In genomic region chr18:64566461-64566860, GRCh38 we compare ENCODE assay signal across 21 cellular contexts.
"Had no signal": no experiment of that assay in that cellular context is flagged by ENCODE, and none has a peak within 500 bp of the region (broad histone marks: within the 10 kb centered on the region; RNA-seq: fewer than 3 reads in every experiment).

No MANE protein-coding gene starts in this region.

- ATAC-seq: esophagus mucosa; gastrocnemius medialis; left cardiac atrium; left lung; mucosa of descending colon; natural killer cell treated with Interleukin-12 subunit alpha and Interleukin-12 subunit beta and Interleukin-15 and Interleukin-18, amount 100 ng/mL, for 72 hours; right lobe of liver; stimulated activated naive B cell treated with anti-CD40 and anti-IgM and Interleukin-4, amounts not matched to agents 10 μg/mL and 1 μg/mL and 100 μg/mL, for 72 hours had no signal

- H3K4me3 ChIP-seq: dorsolateral prefrontal cortex, gastrocnemius medialis, left lung, mucosa of descending colon, right lobe of liver, thoracic aorta, tibial nerve, upper lobe of left lung had no signal

- DNase-seq: dorsolateral prefrontal cortex; effector CD4-positive, alpha-beta T cell; foreskin fibroblast; gastrocnemius medialis; head of caudate nucleus; kidney; left cardiac atrium; left lung; mesenchymal stem cell; mucosa of descending colon; naive B cell; right lobe of liver; small intestine; stimulated activated CD4-positive, alpha-beta T cell treated with anti-CD3 and anti-CD28 coated beads, Interleukin-15, amount 100 ng/mL, for 24 hours; stimulated activated CD4-positive, alpha-beta T cell treated with anti-CD3 and anti-CD28 coated beads, Interleukin-2, amount 100 ng/mL, for 48 hours; stimulated activated naive B cell treated with anti-CD40 and anti-IgM and Interleukin-4, amounts not matched to agents 10 μg/mL and 1 μg/mL and 100 μg/mL, for 72 hours; upper lobe of left lung had no signal
